In genomic region chr19:37401078-37401477, GRCh38 we compare ENCODE assay signal across 38 cellular contexts.
"Had no signal": no experiment of that assay in that cellular context is flagged by ENCODE, and none has a peak within 500 bp of the region (broad histone marks: within the 10 kb centered on the region; RNA-seq: fewer than 3 reads in every experiment).

No MANE protein-coding gene starts in this region.

- DNase-seq: activated B cell treated with CpG ODN at 0.5 μM for 24 hours; activated CD4-positive, alpha-beta memory T cell treated with anti-CD3 and anti-CD28 coated beads for 36 hours; activated CD4-positive, alpha-beta T cell treated with anti-CD3 and anti-CD28 coated beads for 4 hours; activated CD4-positive, alpha-beta T cell treated with anti-CD3 and anti-CD28 coated beads, Interleukin-2, amount 50 U/mL, for 1 hour; activated CD4-positive, alpha-beta T cell treated with anti-CD3 and anti-CD28 coated beads, Interleukin-2, amount 50 U/mL, for 4 hours; activated CD4-positive, CD25-positive, alpha-beta regulatory T cell treated with anti-CD3 and anti-CD28 coated beads, Interleukin-2, amount 50 U/mL, for 72 hours; activated CD8-positive, alpha-beta memory T cell treated with anti-CD3 and anti-CD28 coated beads, Interleukin-2, amount 50 U/mL, for 4 hours; activated CD8-positive, alpha-beta T cell treated with anti-CD3 and anti-CD28 coated beads for 36 hours; activated effector memory CD4-positive, alpha-beta T cell treated with anti-CD3 and anti-CD28 coated beads, Interleukin-2, amount 50 U/mL, for 16 hours; activated gamma-delta T cell treated with Interleukin-2 at 50 U/mL for 16 hours; activated naive CD4-positive, alpha-beta T cell; activated naive CD4-positive, alpha-beta T cell treated with anti-CD3 and anti-CD28 coated beads for 36 hours; activated naive CD4-positive, alpha-beta T cell treated with anti-CD3 and anti-CD28 coated beads, Interleukin-2, amount 50 U/mL, for 16 hours; activated naive CD8-positive, alpha-beta T cell treated with anti-CD3 and anti-CD28 coated beads for 36 hours; activated T-cell treated with anti-CD3 and anti-CD28 coated beads for 4 hours; activated T-cell treated with anti-CD3 and anti-CD28 coated beads, Interleukin-2, amount 50 U/mL, for 1 hour; activated T-cell treated with anti-CD3 and anti-CD28 coated beads, Interleukin-2, amount 50 U/mL, for 4 hours; activated T-cell treated with anti-CD3 and anti-CD28 coated beads, Interleukin-2, amount 50 U/mL, for 72 hours; amygdala; anterior cingulate cortex; caudate nucleus; cerebellar nuclear complex; T-helper 1 cell; T-helper 2 cell; T-helper 9 cell had no signal

- H3K4me1 Mint-ChIP-seq: activated B cell treated with CpG ODN at 0.5 μM for 24 hours; activated CD4-positive, alpha-beta T cell treated with anti-CD3 and anti-CD28 coated beads, Interleukin-2, amount 10 ng/mL, durations not matched to agents 24 days and 14 days; activated naive CD8-positive, alpha-beta T cell treated with anti-CD3 and anti-CD28 coated beads for 36 hours; activated T-helper 17 cell treated with anti-CD3 and anti-CD28 coated beads, Interleukin-2, amount 50 U/mL, for 72 hours; brain; central memory CD8-positive, alpha-beta T cell had no signal

- H3K27me3 ChIP-seq: ascending aorta, cardiac muscle cell had no signal

- H3K27me3 Mint-ChIP-seq: activated B cell treated with CpG ODN at 0.5 μM for 24 hours; activated CD4-positive, alpha-beta memory T cell treated with anti-CD3 and anti-CD28 coated beads for 36 hours; activated CD4-positive, alpha-beta T cell treated with anti-CD3 and anti-CD28 coated beads, Interleukin-2, amount 10 ng/mL, durations not matched to agents 24 days and 14 days; activated CD8-positive, alpha-beta T cell treated with anti-CD3 and anti-CD28 coated beads for 36 hours; activated naive CD8-positive, alpha-beta T cell treated with anti-CD3 and anti-CD28 coated beads for 36 hours; activated T-helper 17 cell treated with anti-CD3 and anti-CD28 coated beads, Interleukin-2, amount 50 U/mL, for 72 hours; brain; central memory CD8-positive, alpha-beta T cell had no signal

- H3K27ac Mint-ChIP-seq: activated B cell treated with CpG ODN at 0.5 μM for 24 hours; activated CD4-positive, alpha-beta memory T cell treated with anti-CD3 and anti-CD28 coated beads for 36 hours; activated CD4-positive, alpha-beta T cell treated with anti-CD3 and anti-CD28 coated beads, Interleukin-2, amount 10 ng/mL, durations not matched to agents 24 days and 14 days; activated CD8-positive, alpha-beta T cell treated with anti-CD3 and anti-CD28 coated beads for 36 hours; activated naive CD4-positive, alpha-beta T cell treated with anti-CD3 and anti-CD28 coated beads for 36 hours; activated naive CD4-positive, alpha-beta T cell treated with anti-CD3 and anti-CD28 coated beads, Interleukin-2, amount 50 U/mL, for 72 hours; activated naive CD8-positive, alpha-beta T cell treated with anti-CD3 and anti-CD28 coated beads for 36 hours; activated T-cell treated with anti-CD3 and anti-CD28 coated beads, Interleukin-2, amount 50 U/mL, for 72 hours; activated T-helper 1 cell treated with anti-CD3 and anti-CD28 coated beads, Interleukin-12 subunit alpha, Interleukin-12 subunit beta, Interleukin-2, Interleukin-4 antibody, amounts not matched to agents 30 ng/mL and 10 ng/mL and 1 ng/mL, durations not matched to agents 14 hours and 24 hours and 36 hours; activated T-helper 17 cell treated with anti-CD3 and anti-CD28 coated beads, Interleukin-2, amount 50 U/mL, for 72 hours; brain; T-helper 1 cell treated with Interleukin-12 subunit alpha and Interleukin-12 subunit beta and Interleukin-4 antibody, amounts not matched to agents 30 μg/mL and 1 μg/mL, for 36 hours; T-helper 2 cell treated with Interferon-gamma antibody and Interleukin-4, amounts not matched to agents 5 μg/mL and 100 μg/mL, for 36 hours had no signal

- H3K4me3 Mint-ChIP-seq: activated B cell treated with CpG ODN at 0.5 μM for 24 hours; activated CD4-positive, alpha-beta memory T cell treated with anti-CD3 and anti-CD28 coated beads for 36 hours; activated CD4-positive, alpha-beta T cell treated with anti-CD3 and anti-CD28 coated beads, Interleukin-2, amount 10 ng/mL, durations not matched to agents 24 days and 14 days; activated CD8-positive, alpha-beta T cell treated with anti-CD3 and anti-CD28 coated beads for 36 hours; activated naive CD4-positive, alpha-beta T cell treated with anti-CD3 and anti-CD28 coated beads for 36 hours; activated naive CD8-positive, alpha-beta T cell treated with anti-CD3 and anti-CD28 coated beads for 36 hours; activated T-cell treated with anti-CD3 and anti-CD28 coated beads, Interleukin-2, amount 50 U/mL, for 4 hours; activated T-cell treated with anti-CD3 and anti-CD28 coated beads, Interleukin-2, amount 50 U/mL, for 72 hours; activated T-helper 1 cell treated with anti-CD3 and anti-CD28 coated beads, Interleukin-12 subunit alpha, Interleukin-12 subunit beta, Interleukin-2, Interleukin-4 antibody, amounts not matched to agents 30 ng/mL and 10 ng/mL and 1 ng/mL, durations not matched to agents 14 hours and 24 hours and 36 hours; activated T-helper 17 cell treated with anti-CD3 and anti-CD28 coated beads, Interleukin-2, amount 50 U/mL, for 72 hours; brain; central memory CD8-positive, alpha-beta T cell; T-helper 1 cell treated with Interleukin-12 subunit alpha and Interleukin-12 subunit beta and Interleukin-4 antibody, amounts not matched to agents 30 μg/mL and 1 μg/mL, for 36 hours; T-helper 2 cell treated with Interferon-gamma antibody and Interleukin-4, amounts not matched to agents 5 μg/mL and 100 μg/mL, for 36 hours had no signal

- ATAC-seq: activated CD8-positive, alpha-beta T cell treated with anti-CD3 and anti-CD28 coated beads for 36 hours; activated naive CD4-positive, alpha-beta T cell treated with anti-CD3 and anti-CD28 coated beads, Interleukin-2, amount 50 U/mL, for 72 hours; activated T-cell treated with anti-CD3 and anti-CD28 coated beads, Interleukin-2, amount 50 U/mL, for 4 hours; activated T-cell treated with anti-CD3 and anti-CD28 coated beads, Interleukin-2, amount 50 U/mL, for 72 hours; activated T-helper 17 cell treated with anti-CD3 and anti-CD28 coated beads, Interleukin-2, amount 50 U/mL, for 72 hours had no signal

- H3K36me3 ChIP-seq: ascending aorta, cardiac muscle cell had no signal

- H3K4me1 ChIP-seq: ascending aorta had no signal

- H3K4me3 ChIP-seq: ascending aorta, cardiac muscle cell had no signal

- FAIRE-seq: bronchial epithelial cell, TTC549 had no signal

- H3K27ac ChIP-seq: ascending aorta, cardiac muscle cell, VCaP had no signal
